Comparison of ENCODE assay signal across 18 cellular contexts in the genomic region with DNA sequence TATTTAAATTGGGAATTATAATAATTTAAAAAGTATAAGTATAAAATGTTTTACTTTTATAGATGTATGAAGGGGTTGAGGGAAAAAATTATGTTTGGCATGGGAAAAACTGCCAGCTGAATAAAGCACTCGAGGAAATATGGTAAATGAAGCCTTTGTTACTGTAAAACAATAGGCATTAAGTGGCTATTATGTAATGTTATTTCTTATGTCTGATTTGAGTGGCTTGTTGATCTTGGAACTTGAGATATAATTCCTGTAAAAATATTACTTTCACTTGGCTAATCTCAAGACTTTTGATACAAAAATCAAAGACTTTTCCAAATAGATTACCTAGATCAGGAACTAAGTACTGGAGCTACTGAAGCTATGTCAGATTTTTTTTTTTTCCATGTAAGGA.
"Had no signal": no experiment of that assay in that cellular context is flagged by ENCODE, and none has a peak within 500 bp of the region (broad histone marks: within the 10 kb centered on the region; RNA-seq: fewer than 3 reads in every experiment).

No MANE protein-coding gene starts in this region.

- DNase-seq: activated CD4-positive, alpha-beta T cell treated with anti-CD3 and anti-CD28 coated beads, Interleukin-2, amount 10 ng/mL, durations not matched to agents 7 days and 5 days; activated CD4-positive, CD25-positive, alpha-beta regulatory T cell; activated CD8-positive, alpha-beta memory T cell treated with anti-CD3 and anti-CD28 coated beads for 24 hours; activated naive CD4-positive, alpha-beta T cell treated with anti-CD3 and anti-CD28 coated beads, Interleukin-2, amount 10 ng/mL, durations not matched to agents 7 days and 5 days; dorsolateral prefrontal cortex; hippocampal formation; lower lobe of right lung; naive B cell; posterior cingulate gyrus; right lobe of liver; stimulated activated CD4-positive, alpha-beta T cell treated with anti-CD3 and anti-CD28 coated beads, Interleukin-12 subunit alpha, Interleukin-12 subunit beta, amount 100 ng/mL, for 4 hours; stimulated activated CD8-positive, alpha-beta memory T cell treated with anti-CD3 and anti-CD28 coated beads, Interleukin-4, amount 100 ng/mL, for 48 hours; T-helper 17 cell had no signal

- H3K36me3 ChIP-seq: lower lobe of right lung, right lobe of liver, vagina had no signal

- H3K27me3 Mint-ChIP-seq: activated CD4-positive, alpha-beta T cell treated with anti-CD3 and anti-CD28 coated beads, Interleukin-2, amount 10 ng/mL, durations not matched to agents 7 days and 5 days; activated naive CD4-positive, alpha-beta T cell treated with anti-CD3 and anti-CD28 coated beads, Interleukin-2, amount 10 ng/mL, durations not matched to agents 7 days and 5 days; stimulated activated naive CD8-positive, alpha-beta T cell treated with anti-CD3 and anti-CD28 coated beads, Interleukin-15, Interleukin-2, amounts not matched to agents 100 ng/mL and 50 ng/mL, for 24 hours; T-helper 17 cell had no signal

- H3K4me3 Mint-ChIP-seq: activated CD4-positive, alpha-beta T cell treated with anti-CD3 and anti-CD28 coated beads, Interleukin-2, amount 10 ng/mL, durations not matched to agents 7 days and 5 days; activated naive CD4-positive, alpha-beta T cell treated with anti-CD3 and anti-CD28 coated beads, Interleukin-2, amount 10 ng/mL, durations not matched to agents 7 days and 5 days; brain; naive B cell; stimulated activated naive CD8-positive, alpha-beta T cell treated with anti-CD3 and anti-CD28 coated beads, Interleukin-15, Interleukin-2, amounts not matched to agents 100 ng/mL and 50 ng/mL, for 24 hours; T-helper 17 cell had no signal

- H3K4me3 ChIP-seq: dorsolateral prefrontal cortex, lower lobe of right lung, right lobe of liver, vagina had no signal

- H3K9me3 Mint-ChIP-seq: activated CD4-positive, alpha-beta T cell treated with anti-CD3 and anti-CD28 coated beads, Interleukin-2, amount 10 ng/mL, durations not matched to agents 7 days and 5 days; activated naive CD4-positive, alpha-beta T cell treated with anti-CD3 and anti-CD28 coated beads, Interleukin-2, amount 10 ng/mL, durations not matched to agents 7 days and 5 days; activated T-helper 2 cell treated with anti-CD3 and anti-CD28 coated beads, Interferon-gamma antibody, Interleukin-2, Interleukin-4, amounts not matched to agents 10 μg/mL and 5 μg/mL and 100 μg/mL, durations not matched to agents 14 hours and 24 hours and 36 hours; brain; naive B cell; stimulated activated naive CD8-positive, alpha-beta T cell treated with anti-CD3 and anti-CD28 coated beads, Interleukin-15, Interleukin-2, amounts not matched to agents 100 ng/mL and 50 ng/mL, for 24 hours had no signal

- H3K27me3 ChIP-seq: dorsolateral prefrontal cortex, right lobe of liver, vagina had no signal

- H3K36me3 Mint-ChIP-seq: brain had no signal

- H3K9me3 ChIP-seq: lower lobe of right lung, right lobe of liver, vagina had no signal

- ATAC-seq: lower lobe of right lung, right lobe of liver, SK-N-SH treated with all-trans-retinoic acid at 6 μM for 48 hours, T-helper 17 cell had no signal

- H3K27ac Mint-ChIP-seq: activated CD4-positive, alpha-beta T cell treated with anti-CD3 and anti-CD28 coated beads, Interleukin-2, amount 10 ng/mL, durations not matched to agents 7 days and 5 days; activated naive CD4-positive, alpha-beta T cell treated with anti-CD3 and anti-CD28 coated beads, Interleukin-2, amount 10 ng/mL, durations not matched to agents 7 days and 5 days; activated T-helper 2 cell treated with anti-CD3 and anti-CD28 coated beads, Interferon-gamma antibody, Interleukin-2, Interleukin-4, amounts not matched to agents 10 μg/mL and 5 μg/mL and 100 μg/mL, durations not matched to agents 14 hours and 24 hours and 36 hours; naive B cell had no signal
